13 cellular contexts compared by ENCODE assay signal in the genomic region with DNA sequence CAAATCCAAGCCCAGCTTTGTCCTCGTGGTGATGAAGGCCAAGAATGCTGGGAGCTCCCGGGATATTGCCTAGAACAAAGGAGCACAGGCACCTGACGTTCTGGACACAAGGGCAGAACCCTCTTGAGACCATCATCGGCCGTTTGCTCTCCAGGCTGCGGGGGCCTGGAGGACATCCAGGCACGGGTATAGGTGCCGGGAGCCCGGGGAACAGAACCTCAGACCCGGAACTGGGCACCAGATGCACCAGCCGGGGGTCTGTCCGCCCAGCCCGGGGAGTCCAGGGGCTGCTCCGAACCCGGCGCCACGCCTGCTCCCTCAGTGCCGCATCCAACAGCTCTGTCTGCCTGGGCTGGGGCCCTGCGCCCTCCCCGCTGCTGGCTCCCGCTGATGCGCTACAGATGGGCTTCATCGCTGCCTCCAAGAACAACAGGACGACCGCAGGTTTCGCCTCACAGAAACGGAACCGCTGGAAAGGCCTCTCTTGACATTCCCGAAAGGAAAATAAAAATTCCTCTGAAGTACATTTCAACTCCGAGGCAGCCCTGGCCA.
DNase-seq lines count a peak whose midpoint lies in the region; ATAC-seq and TF ChIP-seq lines count a peak whose summit lies in the region.
"Had no signal": no experiment of that assay in that cellular context is flagged by ENCODE, and none has a peak within 500 bp of the region (broad histone marks: within the 10 kb centered on the region; RNA-seq: fewer than 3 reads in every experiment).

No MANE protein-coding gene starts in this region.

- no peaks in the 10 kb centered on the region for H3K9me3 Mint-ChIP-seq in activated naive CD8-positive, alpha-beta T cell treated with anti-CD3 and anti-CD28 coated beads, Interleukin-2, amount 10 ng/mL, durations not matched to agents 7 days and 5 days
- no peaks in the 10 kb centered on the region for H3K9me3 Mint-ChIP-seq in activated naive CD8-positive, alpha-beta T cell treated with anti-CD3 and anti-CD28 coated beads for 36 hours
- H3K9me3 Mint-ChIP-seq in HFFc6, result no peaks in the 10 kb centered on the region
- H3K9me3 Mint-ChIP-seq: activated naive CD8-positive, alpha-beta T cell treated with anti-CD3 and anti-CD28 coated beads, Interleukin-2, amount 50 U/mL, for 24 hours; naive thymus-derived CD8-positive, alpha-beta T cell had no signal

- no peaks in the 10 kb centered on the region for H3K4me1 Mint-ChIP-seq in activated naive CD8-positive, alpha-beta T cell treated with anti-CD3 and anti-CD28 coated beads, Interleukin-2, amount 10 ng/mL, durations not matched to agents 7 days and 5 days
- no peaks in the 10 kb centered on the region for H3K4me1 Mint-ChIP-seq in activated naive CD8-positive, alpha-beta T cell treated with anti-CD3 and anti-CD28 coated beads for 36 hours
- H3K4me1 Mint-ChIP-seq in HFFc6 (ENCODE audit: low read depth), result peaks cover 10% of the 10 kb centered on the region
- H3K4me1 Mint-ChIP-seq: activated naive CD8-positive, alpha-beta T cell treated with anti-CD3 and anti-CD28 coated beads, Interleukin-2, amount 50 U/mL, for 24 hours; naive thymus-derived CD8-positive, alpha-beta T cell had no signal

- H3K27me3 Mint-ChIP-seq in activated naive CD8-positive, alpha-beta T cell treated with anti-CD3 and anti-CD28 coated beads, Interleukin-2, amount 10 ng/mL, durations not matched to agents 7 days and 5 days, result peaks cover 3% of the 10 kb centered on the region
- no peaks in the 10 kb centered on the region for H3K27me3 Mint-ChIP-seq in activated naive CD8-positive, alpha-beta T cell treated with anti-CD3 and anti-CD28 coated beads for 36 hours
- H3K27me3 Mint-ChIP-seq in HFFc6 (ENCODE audit: insufficient read depth), result peaks cover 3% of the 10 kb centered on the region

- H3K4me3 Mint-ChIP-seq in activated naive CD8-positive, alpha-beta T cell treated with anti-CD3 and anti-CD28 coated beads, Interleukin-2, amount 10 ng/mL, durations not matched to agents 7 days and 5 days, result no peak overlapping the region
- H3K4me3 Mint-ChIP-seq in activated naive CD8-positive, alpha-beta T cell treated with anti-CD3 and anti-CD28 coated beads for 36 hours, result no peak overlapping the region
- H3K4me3 Mint-ChIP-seq in HFFc6, result no peak overlapping the region
- H3K4me3 Mint-ChIP-seq: activated naive CD8-positive, alpha-beta T cell treated with anti-CD3 and anti-CD28 coated beads, Interleukin-2, amount 50 U/mL, for 24 hours; naive thymus-derived CD8-positive, alpha-beta T cell had no signal

- ATAC-seq in activated naive CD8-positive, alpha-beta T cell treated with anti-CD3 and anti-CD28 coated beads, Interleukin-2, amount 10 ng/mL, durations not matched to agents 7 days and 5 days (ENCODE audit: low read depth), result no peak
- ATAC-seq: activated naive CD8-positive, alpha-beta T cell treated with anti-CD3 and anti-CD28 coated beads, Interleukin-2, amount 50 U/mL, for 24 hours; naive thymus-derived CD8-positive, alpha-beta T cell; Panc1 had no signal

- peak; percentile 16 for DNase-seq in activated naive CD8-positive, alpha-beta T cell treated with anti-CD3 and anti-CD28 coated beads, Interleukin-2, amount 10 ng/mL, durations not matched to agents 7 days and 5 days
- DNase-seq in activated naive CD8-positive, alpha-beta T cell treated with anti-CD3 and anti-CD28 coated beads for 36 hours, result no peak
- DNase-seq in cardiac septum (ENCODE audit: low spot score) (peak; percentile 77), posterior vena cava (ENCODE audit: low spot score) (peak; percentile 83), DMS153 treated with DMSO at 0.1 percent for 48 hours (lab: John Stamatoyannopoulos, UW; ENCODE audit: unreplicated experiment) (no peak), NCI-H510A treated with DMSO at 0.1 percent for 48 hours (lab: John Stamatoyannopoulos, UW) (no peak), HFFc6 (no peak)
- DNase-seq in effector CD4-positive, alpha-beta T cell, result no peak
- DNase-seq: activated naive CD8-positive, alpha-beta T cell treated with anti-CD3 and anti-CD28 coated beads, Interleukin-2, amount 50 U/mL, for 24 hours; caudate nucleus; NCI-H2029 treated with DMSO at 0.1 percent for 48 hours had no signal

- POLR2A ChIA-PET in activated naive CD8-positive, alpha-beta T cell treated with anti-CD3 and anti-CD28 coated beads, Interleukin-2, amount 10 ng/mL, durations not matched to agents 7 days and 5 days (lab: Charles Lee), result no interaction called here

- H3K27ac Mint-ChIP-seq in activated naive CD8-positive, alpha-beta T cell treated with anti-CD3 and anti-CD28 coated beads, Interleukin-2, amount 10 ng/mL, durations not matched to agents 7 days and 5 days, result no peak overlapping the region
- H3K27ac Mint-ChIP-seq in activated naive CD8-positive, alpha-beta T cell treated with anti-CD3 and anti-CD28 coated beads for 36 hours, result no peak overlapping the region
- no peak overlapping the region for H3K27ac Mint-ChIP-seq in HFFc6
- H3K27ac Mint-ChIP-seq: activated naive CD8-positive, alpha-beta T cell treated with anti-CD3 and anti-CD28 coated beads, Interleukin-2, amount 50 U/mL, for 24 hours had no signal

- intact Hi-C loops in cardiac septum (cut with DNase I) (no loop called here), posterior vena cava (cut with DNase I) (no loop called here)

- no peak for TF ChIP-seq CTCF in HFFc6 (IDR thresholded peaks at IDR 0.05)

- H3K36me3 Mint-ChIP-seq in activated naive CD8-positive, alpha-beta T cell treated with anti-CD3 and anti-CD28 coated beads, Interleukin-2, amount 10 ng/mL, durations not matched to agents 7 days and 5 days, result no peaks in the 10 kb centered on the region
- H3K36me3 Mint-ChIP-seq in activated naive CD8-positive, alpha-beta T cell treated with anti-CD3 and anti-CD28 coated beads for 36 hours, result no peaks in the 10 kb centered on the region
- H3K36me3 Mint-ChIP-seq in HFFc6 (ENCODE audit: low read depth), result peaks cover 11% of the 10 kb centered on the region
- H3K36me3 Mint-ChIP-seq: naive thymus-derived CD8-positive, alpha-beta T cell had no signal

Comparison
In these comparisons a context has a peak if more than half of its experiments do, and no peak if none do; other contexts are left out.
1. DNase-seq: peak in activated naive CD8-positive, alpha-beta T cell treated with anti-CD3 and anti-CD28 coated beads, Interleukin-2, amount 10 ng/mL, durations not matched to agents 7 days and 5 days (single experiment), cardiac septum (single experiment) and posterior vena cava (single experiment); none in activated naive CD8-positive, alpha-beta T cell treated with anti-CD3 and anti-CD28 coated beads for 36 hours (single experiment), effector CD4-positive, alpha-beta T cell (single experiment), DMS153 treated with DMSO at 0.1 percent for 48 hours (single experiment), NCI-H510A treated with DMSO at 0.1 percent for 48 hours (single experiment) and HFFc6 (single experiment).